10 cellular contexts compared by ENCODE assay signal in genomic region chr3:188169826-188170455, GRCh38. TPM values are rescaled to one million over a fixed set of nuclear protein-coding genes. Genes with fewer than 3 reads are reported as not detected.
DNase-seq lines count a peak whose midpoint lies in the region; ATAC-seq and TF ChIP-seq lines count a peak whose summit lies in the region.
"Had no signal": no experiment of that assay in that cellular context is flagged by ENCODE, and none has a peak within 500 bp of the region (broad histone marks: within the 10 kb centered on the region; RNA-seq: fewer than 3 reads in every experiment).

No MANE protein-coding gene starts in this region.

- peaks cover 21% of the 10 kb centered on the region for H3K79me1 ChIP-seq in mesendoderm (ENCODE audit: low read length)

- H3K4me1 ChIP-seq in mammary epithelial cell (ENCODE audit: insufficient read depth, low read length) (peaks cover 17% of the 10 kb centered on the region), aorta (ENCODE audit: control insufficient read depth in 1 of 2, insufficient read depth in 2 of 2, low read length in 2 of 2) (peaks cover 13 to 17% of the 10 kb centered on the region in 2 donors), mesendoderm (ENCODE audit: control insufficient read depth, low read depth, low read length) (peaks cover 3% of the 10 kb centered on the region)

- H3K4me3 Mint-ChIP-seq in memory B cell = no peak overlapping the region

- TF ChIP-seq CTCF in mammary epithelial cell (conservative IDR thresholded peaks at IDR 0.05 in 1 of 2, IDR thresholded peaks at IDR 0.05 in 1 of 2; ENCODE audit: extremely low read depth in 1 of 2, insufficient read depth in 1 of 2, low read depth in 1 of 2, low read length in 2 of 2) = no peak

- no peak overlapping the region for H3K27ac ChIP-seq in mammary epithelial cell (ENCODE audit: insufficient read depth, low read depth, low read length)
- peak overlapping the region; percentile 29 to 82 for H3K27ac ChIP-seq in aorta (ENCODE audit: low read depth in 1 of 2, low read length in 2 of 2)
- no peak overlapping the region for H3K27ac ChIP-seq in mesendoderm (ENCODE audit: low read depth, low read length)
- H3K27ac ChIP-seq: upper lobe of left lung had no signal

- TSS peak; percentile 69 for BruUV-seq in mammary epithelial cell (replicated peaks; lab: Mats Ljungman, UMichigan)

- no peak overlapping the region for H2BK120ac ChIP-seq in mesendoderm (ENCODE audit: low read depth, low read length)

- peak; percentile 32 for DNase-seq in stimulated activated CD4-positive, alpha-beta T cell treated with anti-CD3 and anti-CD28 coated beads, Interleukin-1b, Interleukin-23, amount 100 ng/mL, for 48 hours
- no peak for DNase-seq in stimulated activated CD4-positive, alpha-beta T cell treated with anti-CD3 and anti-CD28 coated beads, Interleukin-2, amount 100 ng/mL, for 24 hours
- DNase-seq in mammary epithelial cell = no peak
- no peak for DNase-seq in memory B cell (ENCODE audit: low spot score in 2 of 2)
- peak; percentile 58 to 79 for DNase-seq in aorta
- DNase-seq in NOMO-1 (lab: John Stamatoyannopoulos, UW; ENCODE audit: unreplicated experiment in 2 of 2) = no peak
- no peak for DNase-seq in mesendoderm
- DNase-seq: SHP77 treated with DMSO at 0.1 percent for 48 hours, upper lobe of left lung had no signal

- no peaks in the 10 kb centered on the region for H3K9me3 Mint-ChIP-seq in memory B cell

- no peak overlapping the region for H3K56ac ChIP-seq in mesendoderm (ENCODE audit: low read length)

- no peak overlapping the region for H2AK5ac ChIP-seq in mesendoderm (ENCODE audit: low read length)

- peak overlapping the region; percentile 39 for H3K27ac Mint-ChIP-seq in memory B cell

- H3K27me3 Mint-ChIP-seq in memory B cell = no peaks in the 10 kb centered on the region

- H3K9me3 ChIP-seq in mammary epithelial cell (replicated peaks; ENCODE audit: insufficient read depth, low read length) (no peaks in the 10 kb centered on the region), aorta (ENCODE audit: control insufficient read depth, low read length) (no peaks in the 10 kb centered on the region)
- H3K9me3 ChIP-seq: upper lobe of left lung had no signal

- no peaks in the 10 kb centered on the region for H3K27me3 ChIP-seq in mammary epithelial cell (ENCODE audit: insufficient read depth, low read length)
- H3K27me3 ChIP-seq in aorta (ENCODE audit: control insufficient read depth in 1 of 2, insufficient read depth in 2 of 2, low read length in 1 of 2) = no peaks in the 10 kb centered on the region
- no peaks in the 10 kb centered on the region for H3K27me3 ChIP-seq in mesendoderm (ENCODE audit: insufficient read depth, low read length, poor library complexity)
- H3K27me3 ChIP-seq: upper lobe of left lung had no signal

- H3K4me3 ChIP-seq in mammary epithelial cell (replicated peaks in 1 of 3; ENCODE audit: insufficient read depth in 1 of 3, low read depth in 2 of 3, low read length in 3 of 3) (no peak overlapping the region), aorta (ENCODE audit: low read length in 2 of 2) (no peak overlapping the region), mesendoderm (ENCODE audit: low read length) (no peak overlapping the region)
- H3K4me3 ChIP-seq: upper lobe of left lung had no signal

- ATAC-seq in memory B cell (ENCODE audit: low read depth) (no peak), aorta (ENCODE audit: low FRiP score) (peak; percentile 53), HG03097 (IDR thresholded peaks at IDR 0.05; ENCODE audit: low FRiP score, unreplicated experiment) (no peak)

- peaks cover 5% of the 10 kb centered on the region for H3K36me3 Mint-ChIP-seq in memory B cell

- WGBS in mammary epithelial cell (ENCODE audit: low coverage, missing lambda C conversion rate) = 80% methylated on average over 6 of the region's 10 CpGs
- WGBS in aorta, 2 donors = 19 to 31% methylated on average over 10 of the region's 10 CpGs
- WGBS in mesendoderm (ENCODE audit: extremely low coverage, insufficient coverage, low lambda C conversion rate) = no CpG with 5 or more reads among the region's 10 CpGs

- H3K9ac ChIP-seq in mammary epithelial cell (ENCODE audit: insufficient read depth, low read length) (no peak overlapping the region), mesendoderm (ENCODE audit: low read length) (no peak overlapping the region)

- H3K36me3 ChIP-seq in mammary epithelial cell (ENCODE audit: insufficient read depth, low read length) = no peaks in the 10 kb centered on the region
- H3K36me3 ChIP-seq in aorta (ENCODE audit: control insufficient read depth in 1 of 2, insufficient read depth in 2 of 2, low read length in 1 of 2) = no peaks in the 10 kb centered on the region
- no peaks in the 10 kb centered on the region for H3K36me3 ChIP-seq in mesendoderm (ENCODE audit: control insufficient read depth, insufficient read depth, low read length)

- no peaks in the 10 kb centered on the region for H4K20me1 ChIP-seq in mammary epithelial cell (ENCODE audit: insufficient read depth, low read length)

- H3K4me2 ChIP-seq in mammary epithelial cell (ENCODE audit: insufficient read depth, low read depth, low read length) (no peak overlapping the region), mesendoderm (ENCODE audit: low read length) (no peak overlapping the region)

- no peak overlapping the region for H2AFZ ChIP-seq in mammary epithelial cell (ENCODE audit: low read depth, low read length)

- CTCF ChIA-PET in mammary epithelial cell (lab: Charles Lee; ENCODE audit: low non-redundant PET) = interaction anchor here (0.6 kb wide), 1 partner anchor 9 kb away, joined by 8 read pairs; no protein-coding TSS in a partner anchor

- H3K79me2 ChIP-seq in mammary epithelial cell (ENCODE audit: insufficient read depth, low read length) = peaks cover 89% of the 10 kb centered on the region
- H3K79me2 ChIP-seq in mesendoderm (ENCODE audit: control insufficient read depth, insufficient read depth, low read length) = peaks cover 36% of the 10 kb centered on the region

- in situ Hi-C loops in mammary epithelial cell (cut with MboI; ENCODE audit: low sequenced_read_pairs in 2 of 2) = loop anchor here in 1 of 2 donors (10.0 to 25.0 kb wide), 2 partner anchors 425 to 792 kb away; partner anchors contain the start of gene BCL6

- H2BK5ac ChIP-seq in mesendoderm (ENCODE audit: low read length) = no peak overlapping the region

- H3K4ac ChIP-seq in mesendoderm (ENCODE audit: low read depth, low read length) = no peak overlapping the region

- no peak overlapping the region for H2BK15ac ChIP-seq in mesendoderm (replicated peaks; ENCODE audit: low read depth)

- no peak overlapping the region for H4K5ac ChIP-seq in mesendoderm (ENCODE audit: low read length)

- dilution Hi-C loops in mammary epithelial cell (cut with HindIII; ENCODE audit: low sequenced_read_pairs) = loop anchor here (25.0 kb wide), 1 partner anchor 433 kb away; the partner anchor contains the start of gene BCL6

- intact Hi-C loops in mammary epithelial cell (cut with micrococcal nuclease) = no loop called here
- intact Hi-C loops in aorta (cut with DNase I) = no loop called here

- no peak overlapping the region for H3K18ac ChIP-seq in mesendoderm (ENCODE audit: low read length)

- H4K8ac ChIP-seq in mesendoderm (ENCODE audit: low read depth, low read length) = no peak overlapping the region

- no peak overlapping the region for H3K23ac ChIP-seq in mesendoderm (ENCODE audit: low read length)

- peaks cover 31% of the 10 kb centered on the region for H3K4me1 Mint-ChIP-seq in memory B cell

RNA-seq across cellular contexts. Expression of gene LPP, which starts 16.0 kb away (rescaled TPM):
- total RNA-seq in mammary epithelial cell = 100 to 1,000 TPM in 1 of 2 donors, 10 to 100 TPM in 1; 66.8 to 109 TPM
- polyA plus RNA-seq in mammary epithelial cell = 19.1 TPM
- 149 TPM for polyA minus RNA-seq in mammary epithelial cell
- total RNA-seq in aorta = 1,000 to 10,000 TPM in 1 of 2 donors, 100 to 1,000 TPM in 1; 995 to 2,536 TPM
- polyA plus RNA-seq in aorta = 10 to 100 TPM; 37.7 to 58.8 TPM
- 30.8 TPM for polyA plus RNA-seq in mesendoderm (2013, experiment 1 of 2)
- 28.3 TPM for polyA plus RNA-seq in mesendoderm (2013, experiment 2 of 2)

Comparison
In these comparisons a context has a peak if more than half of its experiments do, and no peak if none do; other contexts are left out.
1. DNase-seq: peak in stimulated activated CD4-positive, alpha-beta T cell treated with anti-CD3 and anti-CD28 coated beads, Interleukin-1b, Interleukin-23, amount 100 ng/mL, for 48 hours (single experiment) and aorta (2 of 2); none in stimulated activated CD4-positive, alpha-beta T cell treated with anti-CD3 and anti-CD28 coated beads, Interleukin-2, amount 100 ng/mL, for 24 hours (0 of 2), mammary epithelial cell (single experiment), memory B cell (0 of 2), NOMO-1 (0 of 2) and mesendoderm (single experiment).
2. H3K27ac ChIP-seq: peak in aorta (2 of 2); none in mammary epithelial cell (single experiment) and mesendoderm (single experiment).
3. RNA of gene LPP, which starts 16.0 kb away (total RNA-seq): 995 to 2,536 TPM in aorta; 66.8 to 109 TPM in mammary epithelial cell; every median in the first group is over 4 times any median in the second.